12 cellular contexts compared by ENCODE assay signal in the genomic region with DNA sequence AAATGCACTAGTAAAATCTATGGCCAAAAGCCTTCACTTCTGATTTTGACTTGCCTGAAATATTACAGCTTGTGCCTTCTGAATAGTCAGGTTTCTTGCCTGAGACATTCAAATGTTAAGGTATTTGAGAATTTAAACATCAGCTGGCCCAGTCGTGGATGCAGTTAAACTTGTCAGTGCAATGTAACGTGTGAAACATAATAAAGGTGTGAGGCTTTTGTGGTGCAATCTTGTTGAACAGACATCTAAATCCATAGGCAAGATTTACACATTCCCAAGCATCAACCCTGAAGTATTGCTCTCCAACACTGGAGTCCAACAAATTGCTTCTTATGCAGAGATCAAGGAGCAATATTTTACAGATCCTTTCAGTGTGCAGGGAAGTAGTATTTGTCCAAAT. TPM values are rescaled to one million over a fixed set of nuclear protein-coding genes. Genes with fewer than 3 reads are reported as not detected.
DNase-seq lines count a peak whose midpoint lies in the region; ATAC-seq, FAIRE-seq and TF ChIP-seq lines count a peak whose summit lies in the region.
"Had no signal": no experiment of that assay in that cellular context is flagged by ENCODE, and none has a peak within 500 bp of the region (broad histone marks: within the 10 kb centered on the region; RNA-seq: fewer than 3 reads in every experiment).

No MANE protein-coding gene starts in this region.

- H3K9me3 ChIP-seq in HUES64 (ENCODE audit: insufficient read depth, low read depth, low read length) (no peaks in the 10 kb centered on the region), astrocyte (ENCODE audit: insufficient read depth, low read depth, low read length) (no peaks in the 10 kb centered on the region), iPS-20b (ENCODE audit: insufficient read depth, low read depth, low read length) (no peaks in the 10 kb centered on the region), tibial artery (peaks cover 0 to 2% (median 0%) of the 10 kb centered on the region in 3 donors), MM.1S (replicated peaks; ENCODE audit: insufficient read depth, low read length) (no peaks in the 10 kb centered on the region)
- H3K9me3 ChIP-seq: HAP-1 had no signal

- intact Hi-C loops in tibial artery (cut with DNase I; ENCODE audit: low total_unique reads): loop anchor here (10.0 kb wide), 1 partner anchor 120 kb away; the partner anchor contains the start of gene ZNHIT6

- H3K4me2 ChIP-seq in astrocyte (ENCODE audit: low read length) (peak overlapping the region; percentile 96), MM.1S (ENCODE audit: low read depth, low read length) (no peak overlapping the region)

- peak overlapping the region; percentile 100 for H3K27ac Mint-ChIP-seq in astrocyte (ENCODE audit: unreplicated experiment)
- H3K27ac Mint-ChIP-seq: activated naive CD8-positive, alpha-beta T cell treated with anti-CD3 and anti-CD28 coated beads for 36 hours had no signal

- H3K4me3 ChIP-seq in HUES64 (ENCODE audit: low read length) (no peak overlapping the region), astrocyte (ENCODE audit: insufficient read depth, low read depth, low read length) (peak overlapping the region; percentile 100), iPS-20b (ENCODE audit: low read length) (peak overlapping the region; percentile 85; the same call in 1 of the 2 replicates), tibial artery (peak overlapping the region in 1 of 2 donors; percentile 85), MM.1S (ENCODE audit: low read length) (no peak overlapping the region)
- H3K4me3 ChIP-seq: HAP-1 had no signal

- H3K9me2 ChIP-seq in MM.1S (replicated peaks; ENCODE audit: insufficient read depth, low read length): no peaks in the 10 kb centered on the region

- TF ChIP-seq CTCF in astrocyte (IDR thresholded peaks at IDR 0.05; ENCODE audit: insufficient read depth, low read depth, low read length) (no peak), tibial artery (IDR thresholded peaks at IDR 0.05) (no peak), MM.1S (IDR thresholded peaks at IDR 0.05; ENCODE audit: low read length) (no peak)

- 54% methylated on average over 2 of the region's 2 CpGs for WGBS in HUES64

- H3K9ac ChIP-seq in HUES64 (ENCODE audit: low read depth, low read length): peak overlapping the region; percentile 9; the same call in 1 of the 2 replicates
- H3K9ac ChIP-seq in astrocyte (ENCODE audit: low read length): peak overlapping the region; percentile 100
- peak overlapping the region; percentile 37; the same call in 1 of the 2 replicates for H3K9ac ChIP-seq in iPS-20b (ENCODE audit: low read depth, low read length)
- no peak overlapping the region for H3K9ac ChIP-seq in MM.1S (ENCODE audit: low read length)

- peak; percentile 64 for FAIRE-seq in astrocyte (lab: Jason Lieb, UNC)

- H3F3A ChIP-seq in MM.1S (ENCODE audit: insufficient read depth, low read length): no peaks in the 10 kb centered on the region

- H3K27me3 ChIP-seq in HUES64 (ENCODE audit: insufficient read depth, low read length) (no peaks in the 10 kb centered on the region), astrocyte (ENCODE audit: insufficient read depth, low read length) (no peaks in the 10 kb centered on the region), iPS-20b (ENCODE audit: insufficient read depth, low read length) (no peaks in the 10 kb centered on the region; the same call in 1 of the 2 replicates), tibial artery (no peaks in the 10 kb centered on the region), MM.1S (replicated peaks; ENCODE audit: insufficient read depth, low read length) (peaks cover 7% of the 10 kb centered on the region; the same call in 1 of the 2 replicates)

- peaks cover 32% of the 10 kb centered on the region for H3K79me2 ChIP-seq in astrocyte (ENCODE audit: insufficient read depth, low read length)
- no peaks in the 10 kb centered on the region for H3K79me2 ChIP-seq in MM.1S (ENCODE audit: low read length)

- no peaks in the 10 kb centered on the region for H3K27me3 Mint-ChIP-seq in astrocyte (ENCODE audit: low read depth, unreplicated experiment)

- H2AFZ ChIP-seq in astrocyte (ENCODE audit: low read depth, low read length) (no peak overlapping the region), MM.1S (ENCODE audit: low read length) (no peak overlapping the region)

- peaks cover 38% of the 10 kb centered on the region for H4K20me1 ChIP-seq in astrocyte (ENCODE audit: insufficient read depth, low read length)
- no peaks in the 10 kb centered on the region for H4K20me1 ChIP-seq in MM.1S (ENCODE audit: insufficient read depth, low read length)

- H3K36me3 ChIP-seq in HUES64 (ENCODE audit: insufficient read depth, low read length) (peaks cover 27% of the 10 kb centered on the region), astrocyte (ENCODE audit: insufficient read depth, low read length) (peaks cover 26% of the 10 kb centered on the region), iPS-20b (ENCODE audit: insufficient read depth, low read depth, low read length) (peaks cover 27% of the 10 kb centered on the region), tibial artery (peaks cover 10 to 25% (median 18%) of the 10 kb centered on the region in 3 donors), MM.1S (replicated peaks; ENCODE audit: insufficient read depth, low read length) (no peaks in the 10 kb centered on the region)

- H3K4me1 Mint-ChIP-seq in astrocyte (ENCODE audit: low read depth, unreplicated experiment): peaks cover 29% of the 10 kb centered on the region

- peak overlapping the region; percentile 69 for H3K27ac ChIP-seq in HUES64 (ENCODE audit: low read depth, low read length)
- H3K27ac ChIP-seq in astrocyte (ENCODE audit: low read depth, low read length): peak overlapping the region; percentile 97
- H3K27ac ChIP-seq in iPS-20b (ENCODE audit: low read length): no peak overlapping the region
- H3K27ac ChIP-seq in tibial artery: peak overlapping the region; percentile 99
- no peak overlapping the region for H3K27ac ChIP-seq in MM.1S (ENCODE audit: low read length)

- H3K36me3 Mint-ChIP-seq in astrocyte (ENCODE audit: low read depth, unreplicated experiment): peaks cover 22% of the 10 kb centered on the region

- DNase-seq in astrocyte (ENCODE audit: low read depth) (peak; percentile 76), tibial artery (no peak), MM.1S (no peak)
- DNase-seq in stimulated activated CD4-positive, alpha-beta T cell treated with anti-CD3 and anti-CD28 coated beads, Interleukin-2, amount 100 ng/mL, for 24 hours: no peak
- DNase-seq: activated naive CD8-positive, alpha-beta T cell treated with anti-CD3 and anti-CD28 coated beads for 36 hours; COR-L47; effector memory CD4-positive, alpha-beta T cell; NCI-H2171 treated with DMSO at 0.1 percent for 48 hours had no signal

- H3K4me1 ChIP-seq in HUES64 (ENCODE audit: insufficient read depth, low read length) (peaks cover 42% of the 10 kb centered on the region), astrocyte (ENCODE audit: insufficient read depth, low read length) (peaks cover 3% of the 10 kb centered on the region), iPS-20b (ENCODE audit: insufficient read depth, low read length) (peaks cover 37% of the 10 kb centered on the region), tibial artery (peaks cover 0 to 40% (median 7%) of the 10 kb centered on the region in 4 donors), MM.1S (ENCODE audit: low read length) (no peaks in the 10 kb centered on the region)

- peaks cover 1% of the 10 kb centered on the region for H3K9me3 Mint-ChIP-seq in astrocyte (ENCODE audit: unreplicated experiment)

- H3K4me3 Mint-ChIP-seq in astrocyte (ENCODE audit: unreplicated experiment): peak overlapping the region; percentile 93
- H3K4me3 Mint-ChIP-seq: activated naive CD8-positive, alpha-beta T cell treated with anti-CD3 and anti-CD28 coated beads for 36 hours had no signal

- ATAC-seq in HG03025 (IDR thresholded peaks at IDR 0.05; ENCODE audit: low FRiP score, unreplicated experiment): no peak

RNA-seq across cellular contexts. Expression of gene CCN1, which starts 4.4 kb away (rescaled TPM):
- 35.5 TPM for polyA plus RNA-seq in HUES64 (2013, experiment 1 of 2)
- polyA plus RNA-seq in HUES64 (2013, experiment 2 of 2): 36.1 TPM
- 624 and 672 TPM in 2 replicates for total RNA-seq in astrocyte

Comparison
In these comparisons a context has a peak if more than half of its experiments do, and no peak if none do; other contexts are left out.
1. H3K27ac ChIP-seq: peak in HUES64 (single experiment), astrocyte (single experiment) and tibial artery (2 of 2); none in iPS-20b (single experiment) and MM.1S (single experiment).
2. H3K4me3 ChIP-seq: peak in astrocyte (single experiment) and iPS-20b (single experiment); none in HUES64 (single experiment) and MM.1S (single experiment).